8 cellular contexts compared by ENCODE assay signal in genomic region chr17:82274134-82275020, GRCh38. TPM values are rescaled to one million over a fixed set of nuclear protein-coding genes. Genes with fewer than 3 reads are reported as not detected.
DNase-seq lines count a peak whose midpoint lies in the region; ATAC-seq, FAIRE-seq and TF ChIP-seq lines count a peak whose summit lies in the region.

No MANE protein-coding gene starts in this region.

- WGBS in heart right ventricle, 2 donors: 75 to 77% methylated on average over 27 of the region's 27 CpGs
- WGBS in urinary bladder: 72% methylated on average over 27 of the region's 27 CpGs

- DNase-seq in heart right ventricle (no peak), left cardiac atrium (no peak), bronchial epithelial cell (ENCODE audit: low read depth) (no peak), NCI-H774 (lab: John Stamatoyannopoulos, UW) (no peak), glomerular visceral epithelial cell (ENCODE audit: extremely low spot score) (no peak)

- H3K27me3 ChIP-seq in heart right ventricle (no peaks in the 10 kb centered on the region), bronchial epithelial cell (ENCODE audit: control insufficient read depth, insufficient read depth, low read length) (no peaks in the 10 kb centered on the region), mucosa of rectum (ENCODE audit: control insufficient read depth in 2 of 2, insufficient read depth in 2 of 2, low read length in 2 of 2) (no peaks in the 10 kb centered on the region)

- peak overlapping the region; percentile 18 to 87 for H3K9ac ChIP-seq in mucosa of rectum (ENCODE audit: low read depth in 1 of 2, low read length in 2 of 2)

- no peak for ATAC-seq in heart right ventricle
- ATAC-seq in left cardiac atrium: no peak
- ATAC-seq in activated CD4-positive, CD25-positive, alpha-beta regulatory T cell treated with anti-CD3 and anti-CD28 coated beads, Interleukin-2, amount 50 U/mL, for 24 hours: no peak

- H3K4me1 ChIP-seq in heart right ventricle (peaks cover 14 to 48% (median 39%) of the 10 kb centered on the region in 9 donors), mucosa of rectum (ENCODE audit: control insufficient read depth in 2 of 2, insufficient read depth in 2 of 2, low read length in 2 of 2) (peaks cover 38 to 39% of the 10 kb centered on the region in 2 donors), urinary bladder (ENCODE audit: insufficient read depth) (no peaks in the 10 kb centered on the region)

- H3K27ac ChIP-seq in heart right ventricle (peak overlapping the region in 9 of 10 donors; percentile 93 to 100 (median 98)), mucosa of rectum (ENCODE audit: low read depth in 2 of 2, low read length in 2 of 2) (peak overlapping the region; percentile 95 to 97), urinary bladder (ENCODE audit: low read depth) (peak overlapping the region; percentile 98)

- FAIRE-seq in bronchial epithelial cell (lab: Jason Lieb, UNC): no peak

- no peak for TF ChIP-seq CTCF in heart right ventricle (IDR thresholded peaks at IDR 0.05)
- no peak for TF ChIP-seq CTCF in bronchial epithelial cell (IDR thresholded peaks at IDR 0.05; ENCODE audit: insufficient read depth, low read length, severe bottlenecking)

- intact Hi-C loops in heart right ventricle (cut with DNase I) (loop anchor here in 2 of 10 donors (5.0 kb wide), 1 partner anchor 37 kb away; no protein-coding TSS in a partner anchor), left cardiac atrium (cut with DNase I) (loop anchor here in 1 of 2 donors (5.0 kb wide), 1 partner anchor 37 kb away; no protein-coding TSS in a partner anchor)

- H3K9me3 ChIP-seq in heart right ventricle (no peaks in the 10 kb centered on the region), mucosa of rectum (ENCODE audit: control insufficient read depth in 2 of 2, low read length in 2 of 2) (no peaks in the 10 kb centered on the region)

- peak overlapping the region; percentile 61 to 96 (median 88) for H3K4me3 ChIP-seq in heart right ventricle
- peak overlapping the region; percentile 84 for H3K4me3 ChIP-seq in bronchial epithelial cell (ENCODE audit: low read depth, low read length)
- H3K4me3 ChIP-seq in mucosa of rectum (ENCODE audit: low read length in 2 of 2): peak overlapping the region; percentile 71 to 89
- peak overlapping the region; percentile 95 for H3K4me3 ChIP-seq in urinary bladder (ENCODE audit: low read depth, low read length)

- H3K36me3 ChIP-seq in heart right ventricle (peaks cover 0 to 32% (median 9%) of the 10 kb centered on the region in 9 donors), bronchial epithelial cell (ENCODE audit: control insufficient read depth, insufficient read depth, low read length) (peaks cover 9% of the 10 kb centered on the region), mucosa of rectum (ENCODE audit: control insufficient read depth in 2 of 2, insufficient read depth in 2 of 2, low read length in 2 of 2) (peaks cover 15 to 20% of the 10 kb centered on the region in 2 donors), urinary bladder (ENCODE audit: insufficient read depth) (peaks cover 2% of the 10 kb centered on the region)

RNA-seq across cellular contexts. Expression of gene CSNK1D, which starts 0.9 kb away (rescaled TPM):
- total RNA-seq in heart right ventricle (10 to 100 TPM; 56.8 to 72.7 (median 67.8) TPM), left cardiac atrium (10 to 100 TPM; 63.6 to 88.2 TPM), bronchial epithelial cell (64.9 and 72.4 TPM in 2 replicates), urinary bladder (41.7 TPM)
- polyA plus RNA-seq in heart right ventricle (10 to 100 TPM; 54.4 to 58.1 TPM), urinary bladder (122 TPM)

RNA-seq across cellular contexts. Expression of gene CD7, which starts 43.0 kb away (rescaled TPM):
- total RNA-seq in heart right ventricle (1 to 10 TPM in 2 of 10 donors, under 1 TPM in 7, not detected in 1; 0.15 to 6.0 (median 0.36) TPM), left cardiac atrium (1 to 10 TPM in 1 of 2 donors, under 1 TPM in 1; 0.60 to 1.8 TPM), bronchial epithelial cell (not detected in 2 replicates), urinary bladder (0.69 TPM)
- polyA plus RNA-seq in heart right ventricle (under 1 TPM; 0.66 to 0.81 TPM), urinary bladder (3.7 TPM)

RNA-seq across cellular contexts. Expression of gene SLC16A3, which starts 45.5 kb away (rescaled TPM):
- 10 to 100 TPM in 5 of 10 donors, 1 to 10 TPM in 5; 4.8 to 65.3 (median 10.1) TPM for total RNA-seq in heart right ventricle
- polyA plus RNA-seq in heart right ventricle: 10 to 100 TPM in 1 of 2 donors, 1 to 10 TPM in 1; 8.4 to 33.6 TPM
- 10 to 100 TPM; 18.4 to 35.7 TPM for total RNA-seq in left cardiac atrium
- 162 and 205 TPM in 2 replicates for total RNA-seq in bronchial epithelial cell
- 29.9 TPM for total RNA-seq in urinary bladder
- polyA plus RNA-seq in urinary bladder: 65.5 TPM

RNA-seq across cellular contexts. Expression of gene SECTM1, which starts 59.2 kb away (rescaled TPM):
- total RNA-seq in heart right ventricle (10 to 100 TPM in 1 of 10 donors, 1 to 10 TPM in 9; 1.7 to 29.9 (median 3.9) TPM), left cardiac atrium (10 to 100 TPM in 1 of 2 donors, 1 to 10 TPM in 1; 6.6 to 12.6 TPM), bronchial epithelial cell (1.3 and 3.7 TPM in 2 replicates), urinary bladder (15.9 TPM)
- polyA plus RNA-seq in heart right ventricle (1 to 10 TPM; 2.7 to 3.2 TPM), urinary bladder (19.2 TPM)
